In genomic region chr5:29993286-29993685, GRCh38 we compare ENCODE assay signal across 1 cellular context.
TF ChIP-seq lines count a peak whose summit lies in the region.

No MANE protein-coding gene starts in this region.

TF ChIP-seq in K562, 482 proteins besides CTCF, POLR2A, EP300 and RAD21 (continued from another document and continues in another):
- TF ChIP-seq, protein P1, sequence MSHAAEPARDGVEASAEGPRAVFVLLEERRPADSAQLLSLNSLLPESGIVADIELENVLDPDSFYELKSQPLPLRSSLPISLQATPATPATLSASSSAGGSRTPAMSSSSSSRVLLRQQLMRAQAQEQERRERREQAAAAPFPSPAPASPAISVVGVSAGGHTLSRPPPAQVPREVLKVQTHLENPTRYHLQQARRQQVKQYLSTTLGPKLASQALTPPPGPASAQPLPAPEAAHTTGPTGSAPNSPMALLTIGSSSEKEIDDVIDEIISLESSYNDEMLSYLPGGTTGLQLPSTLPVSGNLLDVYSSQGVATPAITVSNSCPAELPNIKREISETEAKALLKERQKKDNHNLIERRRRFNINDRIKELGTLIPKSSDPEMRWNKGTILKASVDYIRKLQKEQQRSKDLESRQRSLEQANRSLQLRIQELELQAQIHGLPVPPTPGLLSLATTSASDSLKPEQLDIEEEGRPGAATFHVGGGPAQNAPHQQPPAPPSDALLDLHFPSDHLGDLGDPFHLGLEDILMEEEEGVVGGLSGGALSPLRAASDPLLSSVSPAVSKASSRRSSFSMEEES (CRISPR knock-in tag; IDR thresholded peaks at IDR 0.05) = no peak
- TF ChIP-seq, protein P2, sequence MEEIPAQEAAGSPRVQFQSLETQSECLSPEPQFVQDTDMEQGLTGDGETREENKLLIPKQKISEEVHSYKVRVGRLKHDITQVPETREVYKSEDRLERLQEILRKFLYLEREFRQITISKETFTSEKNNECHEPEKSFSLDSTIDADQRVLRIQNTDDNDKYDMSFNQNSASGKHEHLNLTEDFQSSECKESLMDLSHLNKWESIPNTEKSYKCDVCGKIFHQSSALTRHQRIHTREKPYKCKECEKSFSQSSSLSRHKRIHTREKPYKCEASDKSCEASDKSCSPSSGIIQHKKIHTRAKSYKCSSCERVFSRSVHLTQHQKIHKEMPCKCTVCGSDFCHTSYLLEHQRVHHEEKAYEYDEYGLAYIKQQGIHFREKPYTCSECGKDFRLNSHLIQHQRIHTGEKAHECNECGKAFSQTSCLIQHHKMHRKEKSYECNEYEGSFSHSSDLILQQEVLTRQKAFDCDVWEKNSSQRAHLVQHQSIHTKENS (CRISPR knock-in tag; IDR thresholded peaks at IDR 0.05) = no peak
- TF ChIP-seq ZNF511 (CRISPR knock-in tag; IDR thresholded peaks at IDR 0.05) (no peak), ZNF239 (CRISPR knock-in tag; IDR thresholded peaks at IDR 0.05) (no peak), SMARCA4 (IDR thresholded peaks at IDR 0.05) (peak; percentile 84), TOE1 (IDR thresholded peaks at IDR 0.05; ENCODE audit: borderline replicate concordance) (no peak), TOE1 (CRISPR knock-in tag; IDR thresholded peaks at IDR 0.05; ENCODE audit: borderline replicate concordance, low read depth) (no peak), ELF4 (CRISPR knock-in tag; IDR thresholded peaks at IDR 0.05) (no peak), MTA1 (IDR thresholded peaks at IDR 0.05; ENCODE audit: borderline replicate concordance) (0 out of 2 replicates have a peak, but pooled peaks have one; percentile 46), ZNF146 (CRISPR knock-in tag; IDR thresholded peaks at IDR 0.05; ENCODE audit: unreplicated experiment) (no peak), SMAD4 (CRISPR knock-in tag; conservative IDR thresholded peaks at IDR 0.05) (0 out of 2 replicates have a peak, but pooled peaks have one; percentile 20), ZNF140 (CRISPR knock-in tag; IDR thresholded peaks at IDR 0.05) (no peak), ATF7 (IDR thresholded peaks at IDR 0.05) (0 out of 2 replicates have a peak, but pooled peaks have one; percentile 50), MTA2 (IDR thresholded peaks at IDR 0.05; ENCODE audit: low read depth) (peak; percentile 67), ZC3H8 (IDR thresholded peaks at IDR 0.05) (no peak), TEAD4 (IDR thresholded peaks at IDR 0.05; ENCODE audit: low read length) (peak; percentile 89), TEAD4 (CRISPR knock-in tag; IDR thresholded peaks at IDR 0.05; ENCODE audit: borderline replicate concordance) (no peak), ZBTB33 (CRISPR knock-in tag; IDR thresholded peaks at IDR 0.05) (no peak), MEIS2 (IDR thresholded peaks at IDR 0.05; ENCODE audit: partially characterized antibody) (peak; percentile 14), DLX4 (CRISPR knock-in tag; IDR thresholded peaks at IDR 0.05) (no peak), ZNF766 (CRISPR knock-in tag; conservative IDR thresholded peaks at IDR 0.05) (no peak), HSF4 (CRISPR knock-in tag; IDR thresholded peaks at IDR 0.05; ENCODE audit: borderline replicate concordance) (no peak), ILF3 (IDR thresholded peaks at IDR 0.05; ENCODE audit: borderline replicate concordance) (no peak), ADNP (tag; IDR thresholded peaks at IDR 0.05) (0 out of 2 replicates have a peak, but pooled peaks have one; percentile 32), NR4A1 (CRISPR knock-in tag; IDR thresholded peaks at IDR 0.05) (no peak), NR4A1 (tag; IDR thresholded peaks at IDR 0.05) (no peak), ZNF274 (IDR thresholded peaks at IDR 0.05; ENCODE audit: borderline replicate concordance, low read depth, low read length) (no peak), CREM (IDR thresholded peaks at IDR 0.05; ENCODE audit: low read depth) (no peak), ASH1L (IDR thresholded peaks at IDR 0.05; ENCODE audit: borderline replicate concordance, low read depth, partially characterized antibody) (no peak), NRF1 (conservative IDR thresholded peaks at IDR 0.05 in 1 of 2, IDR thresholded peaks at IDR 0.05 in 1 of 2) (no peak), TAF9B (IDR thresholded peaks at IDR 0.05; ENCODE audit: partially characterized antibody) (peak; percentile 30), PATZ1 (CRISPR knock-in tag; IDR thresholded peaks at IDR 0.05; ENCODE audit: borderline replicate concordance) (no peak), CREBBP (IDR thresholded peaks at IDR 0.05; ENCODE audit: low read depth, low read length) (no peak), KHSRP (IDR thresholded peaks at IDR 0.05) (no peak), SAP30 (IDR thresholded peaks at IDR 0.05; ENCODE audit: borderline replicate concordance, insufficient read depth, low read depth, low read length, poor library complexity, severe bottlenecking) (no peak), KDM5B (IDR thresholded peaks at IDR 0.05; ENCODE audit: insufficient replicate concordance, low read depth, low read length) (no peak), ID3 (CRISPR knock-in tag; IDR thresholded peaks at IDR 0.05) (no peak), ID3 (tag; IDR thresholded peaks at IDR 0.05) (peak; percentile 44; the same call in 1 of the 2 replicates), NCOA1 (IDR thresholded peaks at IDR 0.05; ENCODE audit: low read depth) (peak; percentile 53; the same call in 1 of the 2 replicates), SP1 (CRISPR knock-in tag; IDR thresholded peaks at IDR 0.05) (no peak), ZNF124 (CRISPR knock-in tag; IDR thresholded peaks at IDR 0.05) (no peak), HDAC1 (IDR thresholded peaks at IDR 0.05) (peak in 1 of 2 experiments; percentile 77; a peak in 2 of 4 replicates), ARID2 (IDR thresholded peaks at IDR 0.05) (no peak), ZNF436 (CRISPR knock-in tag; IDR thresholded peaks at IDR 0.05) (no peak)
- TF ChIP-seq, protein P3, sequence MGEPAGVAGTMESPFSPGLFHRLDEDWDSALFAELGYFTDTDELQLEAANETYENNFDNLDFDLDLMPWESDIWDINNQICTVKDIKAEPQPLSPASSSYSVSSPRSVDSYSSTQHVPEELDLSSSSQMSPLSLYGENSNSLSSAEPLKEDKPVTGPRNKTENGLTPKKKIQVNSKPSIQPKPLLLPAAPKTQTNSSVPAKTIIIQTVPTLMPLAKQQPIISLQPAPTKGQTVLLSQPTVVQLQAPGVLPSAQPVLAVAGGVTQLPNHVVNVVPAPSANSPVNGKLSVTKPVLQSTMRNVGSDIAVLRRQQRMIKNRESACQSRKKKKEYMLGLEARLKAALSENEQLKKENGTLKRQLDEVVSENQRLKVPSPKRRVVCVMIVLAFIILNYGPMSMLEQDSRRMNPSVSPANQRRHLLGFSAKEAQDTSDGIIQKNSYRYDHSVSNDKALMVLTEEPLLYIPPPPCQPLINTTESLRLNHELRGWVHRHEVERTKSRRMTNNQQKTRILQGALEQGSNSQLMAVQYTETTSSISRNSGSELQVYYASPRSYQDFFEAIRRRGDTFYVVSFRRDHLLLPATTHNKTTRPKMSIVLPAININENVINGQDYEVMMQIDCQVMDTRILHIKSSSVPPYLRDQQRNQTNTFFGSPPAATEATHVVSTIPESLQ (CRISPR knock-in tag; IDR thresholded peaks at IDR 0.05) = no peak
- TF ChIP-seq, protein P4, sequence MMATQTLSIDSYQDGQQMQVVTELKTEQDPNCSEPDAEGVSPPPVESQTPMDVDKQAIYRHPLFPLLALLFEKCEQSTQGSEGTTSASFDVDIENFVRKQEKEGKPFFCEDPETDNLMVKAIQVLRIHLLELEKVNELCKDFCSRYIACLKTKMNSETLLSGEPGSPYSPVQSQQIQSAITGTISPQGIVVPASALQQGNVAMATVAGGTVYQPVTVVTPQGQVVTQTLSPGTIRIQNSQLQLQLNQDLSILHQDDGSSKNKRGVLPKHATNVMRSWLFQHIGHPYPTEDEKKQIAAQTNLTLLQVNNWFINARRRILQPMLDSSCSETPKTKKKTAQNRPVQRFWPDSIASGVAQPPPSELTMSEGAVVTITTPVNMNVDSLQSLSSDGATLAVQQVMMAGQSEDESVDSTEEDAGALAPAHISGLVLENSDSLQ (IDR thresholded peaks at IDR 0.05) = no peak
- TF ChIP-seq, protein P5, sequence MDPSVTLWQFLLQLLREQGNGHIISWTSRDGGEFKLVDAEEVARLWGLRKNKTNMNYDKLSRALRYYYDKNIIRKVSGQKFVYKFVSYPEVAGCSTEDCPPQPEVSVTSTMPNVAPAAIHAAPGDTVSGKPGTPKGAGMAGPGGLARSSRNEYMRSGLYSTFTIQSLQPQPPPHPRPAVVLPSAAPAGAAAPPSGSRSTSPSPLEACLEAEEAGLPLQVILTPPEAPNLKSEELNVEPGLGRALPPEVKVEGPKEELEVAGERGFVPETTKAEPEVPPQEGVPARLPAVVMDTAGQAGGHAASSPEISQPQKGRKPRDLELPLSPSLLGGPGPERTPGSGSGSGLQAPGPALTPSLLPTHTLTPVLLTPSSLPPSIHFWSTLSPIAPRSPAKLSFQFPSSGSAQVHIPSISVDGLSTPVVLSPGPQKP (CRISPR knock-in tag; IDR thresholded peaks at IDR 0.05) = no peak
- TF ChIP-seq, protein P6, sequence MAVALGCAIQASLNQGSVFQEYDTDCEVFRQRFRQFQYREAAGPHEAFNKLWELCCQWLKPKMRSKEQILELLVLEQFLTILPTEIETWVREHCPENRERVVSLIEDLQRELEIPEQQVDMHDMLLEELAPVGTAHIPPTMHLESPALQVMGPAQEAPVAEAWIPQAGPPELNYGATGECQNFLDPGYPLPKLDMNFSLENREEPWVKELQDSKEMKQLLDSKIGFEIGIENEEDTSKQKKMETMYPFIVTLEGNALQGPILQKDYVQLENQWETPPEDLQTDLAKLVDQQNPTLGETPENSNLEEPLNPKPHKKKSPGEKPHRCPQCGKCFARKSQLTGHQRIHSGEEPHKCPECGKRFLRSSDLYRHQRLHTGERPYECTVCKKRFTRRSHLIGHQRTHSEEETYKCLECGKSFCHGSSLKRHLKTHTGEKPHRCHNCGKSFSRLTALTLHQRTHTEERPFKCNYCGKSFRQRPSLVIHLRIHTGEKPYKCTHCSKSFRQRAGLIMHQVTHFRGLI (CRISPR knock-in tag; IDR thresholded peaks at IDR 0.05) = no peak
- TF ChIP-seq, protein P7, sequence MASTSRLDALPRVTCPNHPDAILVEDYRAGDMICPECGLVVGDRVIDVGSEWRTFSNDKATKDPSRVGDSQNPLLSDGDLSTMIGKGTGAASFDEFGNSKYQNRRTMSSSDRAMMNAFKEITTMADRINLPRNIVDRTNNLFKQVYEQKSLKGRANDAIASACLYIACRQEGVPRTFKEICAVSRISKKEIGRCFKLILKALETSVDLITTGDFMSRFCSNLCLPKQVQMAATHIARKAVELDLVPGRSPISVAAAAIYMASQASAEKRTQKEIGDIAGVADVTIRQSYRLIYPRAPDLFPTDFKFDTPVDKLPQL (IDR thresholded peaks at IDR 0.05; ENCODE audit: extremely low read depth, insufficient read length) = no peak
- TF ChIP-seq, protein P8, sequence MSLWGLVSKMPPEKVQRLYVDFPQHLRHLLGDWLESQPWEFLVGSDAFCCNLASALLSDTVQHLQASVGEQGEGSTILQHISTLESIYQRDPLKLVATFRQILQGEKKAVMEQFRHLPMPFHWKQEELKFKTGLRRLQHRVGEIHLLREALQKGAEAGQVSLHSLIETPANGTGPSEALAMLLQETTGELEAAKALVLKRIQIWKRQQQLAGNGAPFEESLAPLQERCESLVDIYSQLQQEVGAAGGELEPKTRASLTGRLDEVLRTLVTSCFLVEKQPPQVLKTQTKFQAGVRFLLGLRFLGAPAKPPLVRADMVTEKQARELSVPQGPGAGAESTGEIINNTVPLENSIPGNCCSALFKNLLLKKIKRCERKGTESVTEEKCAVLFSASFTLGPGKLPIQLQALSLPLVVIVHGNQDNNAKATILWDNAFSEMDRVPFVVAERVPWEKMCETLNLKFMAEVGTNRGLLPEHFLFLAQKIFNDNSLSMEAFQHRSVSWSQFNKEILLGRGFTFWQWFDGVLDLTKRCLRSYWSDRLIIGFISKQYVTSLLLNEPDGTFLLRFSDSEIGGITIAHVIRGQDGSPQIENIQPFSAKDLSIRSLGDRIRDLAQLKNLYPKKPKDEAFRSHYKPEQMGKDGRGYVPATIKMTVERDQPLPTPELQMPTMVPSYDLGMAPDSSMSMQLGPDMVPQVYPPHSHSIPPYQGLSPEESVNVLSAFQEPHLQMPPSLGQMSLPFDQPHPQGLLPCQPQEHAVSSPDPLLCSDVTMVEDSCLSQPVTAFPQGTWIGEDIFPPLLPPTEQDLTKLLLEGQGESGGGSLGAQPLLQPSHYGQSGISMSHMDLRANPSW (CRISPR knock-in tag; IDR thresholded peaks at IDR 0.05) = no peak
